Comparison of ENCODE assay signal across 9 cellular contexts in genomic region chr7:114082934-114083647, GRCh38.
DNase-seq lines count a peak whose midpoint lies in the region; ATAC-seq and TF ChIP-seq lines count a peak whose summit lies in the region.
"Had no signal": no experiment of that assay in that cellular context is flagged by ENCODE, and none has a peak within 500 bp of the region (broad histone marks: within the 10 kb centered on the region; RNA-seq: fewer than 3 reads in every experiment).

No MANE protein-coding gene starts in this region.

- H3K4me1 Mint-ChIP-seq in activated T-helper 2 cell treated with anti-CD3 and anti-CD28 coated beads, Interferon-gamma antibody, Interleukin-2, Interleukin-4, amounts not matched to agents 10 μg/mL and 5 μg/mL and 100 μg/mL, durations not matched to agents 14 hours and 24 hours and 36 hours (ENCODE audit: low read depth) = peaks cover 36% of the 10 kb centered on the region

- H3K36me3 Mint-ChIP-seq in activated T-helper 2 cell treated with anti-CD3 and anti-CD28 coated beads, Interferon-gamma antibody, Interleukin-2, Interleukin-4, amounts not matched to agents 10 μg/mL and 5 μg/mL and 100 μg/mL, durations not matched to agents 14 hours and 24 hours and 36 hours (ENCODE audit: low read depth) = no peaks in the 10 kb centered on the region

- H3K27me3 ChIP-seq in dorsolateral prefrontal cortex = peaks cover 0 to 98% (median 70%) of the 10 kb centered on the region in 45 donors
- no peaks in the 10 kb centered on the region for H3K27me3 ChIP-seq in right lobe of liver
- no peaks in the 10 kb centered on the region for H3K27me3 ChIP-seq in thoracic aorta (replicated peaks; ENCODE audit: insufficient read depth)

- intact Hi-C loops in dorsolateral prefrontal cortex (cut with DNase I) (loop anchor here (10.0 kb wide), 3 partner anchors 332 to 1772 kb away; partner anchors contain the start of gene FOXP2 (in 1 of the 2)), right lobe of liver (cut with DNase I) (loop anchor here in 1 of 2 donors (10.0 kb wide), 1 partner anchor 332 kb away; the partner anchor contains the start of gene FOXP2)
- intact Hi-C loops in activated T-helper 2 cell treated with anti-CD3 and anti-CD28 coated beads, Interferon-gamma antibody, Interleukin-2, Interleukin-4, amounts not matched to agents 10 μg/mL and 5 μg/mL and 100 μg/mL, durations not matched to agents 14 hours and 24 hours and 36 hours (cut with micrococcal nuclease) = loop anchor here (1.0 to 10.0 kb wide), 3 partner anchors 322 to 1827 kb away; no protein-coding TSS in a partner anchor

- DNase-seq in NCI-H2081 (lab: John Stamatoyannopoulos, UW) = peak; percentile 9 to 33
- no peak for DNase-seq in NCI-H2081 treated with DMSO at 0.1 percent for 48 hours (lab: John Stamatoyannopoulos, UW)
- DNase-seq in dorsolateral prefrontal cortex = peak in 2 of 10 donors; percentile 19 to 45
- peak; percentile 59 to 88 (median 85) for DNase-seq in right lobe of liver
- no peak for DNase-seq in thoracic aorta (ENCODE audit: low spot score)
- no peak for DNase-seq in SW480 (ENCODE audit: low spot score)
- DNase-seq in RKO (ENCODE audit: low spot score) = no peak
- no peak for DNase-seq in activated T-helper 2 cell treated with anti-CD3 and anti-CD28 coated beads, Interferon-gamma antibody, Interleukin-2, Interleukin-4, amounts not matched to agents 10 μg/mL and 5 μg/mL and 100 μg/mL, durations not matched to agents 14 hours and 24 hours and 36 hours (ENCODE audit: low spot score)
- DNase-seq: ACHN had no signal

- no peak for TF ChIP-seq CTCF in dorsolateral prefrontal cortex (IDR thresholded peaks at IDR 0.05 in 54 of 56, conservative IDR thresholded peaks at IDR 0.05 in 2 of 56; ENCODE audit: low read depth in 1 of 56, partially characterized antibody in 56 of 56)
- TF ChIP-seq CTCF in right lobe of liver (IDR thresholded peaks at IDR 0.05) = no peak
- TF ChIP-seq CTCF in thoracic aorta (IDR thresholded peaks at IDR 0.05) = no peak

- peak overlapping the region in 58 of 59 donors; percentile 1 to 77 (median 46) for H3K4me3 ChIP-seq in dorsolateral prefrontal cortex
- peak overlapping the region; percentile 61 to 66 (median 66) for H3K4me3 ChIP-seq in right lobe of liver
- H3K4me3 ChIP-seq in thoracic aorta = peak overlapping the region; percentile 79

- no peaks in the 10 kb centered on the region for H3K9me3 Mint-ChIP-seq in activated T-helper 2 cell treated with anti-CD3 and anti-CD28 coated beads, Interferon-gamma antibody, Interleukin-2, Interleukin-4, amounts not matched to agents 10 μg/mL and 5 μg/mL and 100 μg/mL, durations not matched to agents 14 hours and 24 hours and 36 hours

- H3K27ac ChIP-seq in dorsolateral prefrontal cortex (peak overlapping the region in 16 of 59 donors; percentile 1 to 88 (median 32)), right lobe of liver (peak overlapping the region; percentile 82 to 97 (median 97)), thoracic aorta (peak overlapping the region; percentile 95 to 96)

- WGBS in right lobe of liver (ENCODE audit: insufficient coverage, low coverage, low lambda C conversion rate, missing lambda C conversion rate) = 2% methylated on average over 26 of the region's 45 CpGs

- peaks cover 0 to under 1% (median 0%) of the 10 kb centered on the region in 4 donors for H3K4me1 ChIP-seq in right lobe of liver
- H3K4me1 ChIP-seq in thoracic aorta (ENCODE audit: control insufficient read depth in 1 of 2, low read depth in 2 of 2) = peaks cover 0 to 10% of the 10 kb centered on the region in 2 donors

- H3K9me3 ChIP-seq in right lobe of liver (no peaks in the 10 kb centered on the region), thoracic aorta (no peaks in the 10 kb centered on the region)

- peak; percentile 4 to 40 (median 21) for ATAC-seq in right lobe of liver
- no peak for ATAC-seq in thoracic aorta (ENCODE audit: insufficient number of reproducible peaks, low FRiP score, low read depth)

- H3K27me3 Mint-ChIP-seq in activated T-helper 2 cell treated with anti-CD3 and anti-CD28 coated beads, Interferon-gamma antibody, Interleukin-2, Interleukin-4, amounts not matched to agents 10 μg/mL and 5 μg/mL and 100 μg/mL, durations not matched to agents 14 hours and 24 hours and 36 hours (ENCODE audit: low read depth) = peaks cover 76% of the 10 kb centered on the region

- no peak overlapping the region for H3K4me3 Mint-ChIP-seq in activated T-helper 2 cell treated with anti-CD3 and anti-CD28 coated beads, Interferon-gamma antibody, Interleukin-2, Interleukin-4, amounts not matched to agents 10 μg/mL and 5 μg/mL and 100 μg/mL, durations not matched to agents 14 hours and 24 hours and 36 hours (ENCODE audit: low read depth)

- no peak overlapping the region for H3K27ac Mint-ChIP-seq in activated T-helper 2 cell treated with anti-CD3 and anti-CD28 coated beads, Interferon-gamma antibody, Interleukin-2, Interleukin-4, amounts not matched to agents 10 μg/mL and 5 μg/mL and 100 μg/mL, durations not matched to agents 14 hours and 24 hours and 36 hours

- no peak for TF ChIP-seq POLR2A in right lobe of liver (IDR thresholded peaks at IDR 0.05)

- H3K36me3 ChIP-seq in right lobe of liver (no peaks in the 10 kb centered on the region), thoracic aorta (no peaks in the 10 kb centered on the region)

Comparison
In these comparisons a context has a peak if more than half of its experiments do, and no peak if none do; other contexts are left out.
1. DNase-seq: peak in NCI-H2081 (2 of 2) and right lobe of liver (3 of 3); none in NCI-H2081 treated with DMSO at 0.1 percent for 48 hours (single experiment), thoracic aorta (single experiment), SW480 (single experiment), RKO (single experiment) and activated T-helper 2 cell treated with anti-CD3 and anti-CD28 coated beads, Interferon-gamma antibody, Interleukin-2, Interleukin-4, amounts not matched to agents 10 μg/mL and 5 μg/mL and 100 μg/mL, durations not matched to agents 14 hours and 24 hours and 36 hours (single experiment).
2. Peak in every context shown above with its lines, with median percentiles within 50 percentile points of each other: H3K4me3 ChIP-seq.